In genomic region chr15:36756707-36757106, GRCh38 we compare ENCODE assay signal across 10 cellular contexts.
"Had no signal": no experiment of that assay in that cellular context is flagged by ENCODE, and none has a peak within 500 bp of the region (broad histone marks: within the 10 kb centered on the region; RNA-seq: fewer than 3 reads in every experiment).

No MANE protein-coding gene starts in this region.

- H3K4me3 Mint-ChIP-seq: activated naive CD4-positive, alpha-beta T cell treated with anti-CD3 and anti-CD28 coated beads, Interleukin-2, amount 10 ng/mL, durations not matched to agents 7 days and 5 days; neural crest cell had no signal

- H3K27ac ChIP-seq: body of pancreas had no signal

- H3K27me3 ChIP-seq: body of pancreas had no signal

- H3K36me3 Mint-ChIP-seq: activated naive CD4-positive, alpha-beta T cell treated with anti-CD3 and anti-CD28 coated beads, Interleukin-2, amount 10 ng/mL, durations not matched to agents 7 days and 5 days had no signal

- H3K4me1 Mint-ChIP-seq: activated naive CD4-positive, alpha-beta T cell treated with anti-CD3 and anti-CD28 coated beads, Interleukin-2, amount 10 ng/mL, durations not matched to agents 7 days and 5 days had no signal

- DNase-seq: activated CD4-positive, alpha-beta T cell treated with anti-CD3 and anti-CD28 coated beads, Interleukin-2, amount 50 U/mL, for 1 hour; activated CD4-positive, CD25-positive, alpha-beta regulatory T cell; activated naive CD4-positive, alpha-beta T cell treated with anti-CD3 and anti-CD28 coated beads, Interleukin-2, amount 10 ng/mL, durations not matched to agents 7 days and 5 days; body of pancreas; cerebellar nuclear complex; dermis blood vessel endothelial cell; stimulated activated CD4-positive, alpha-beta T cell treated with anti-CD3 and anti-CD28 coated beads, Interleukin-12 subunit alpha, Interleukin-12 subunit beta, amount 100 ng/mL, for 4 hours; stimulated activated naive CD8-positive, alpha-beta T cell treated with anti-CD3 and anti-CD28 coated beads, Interleukin-15, Interleukin-2, amounts not matched to agents 100 U/mL and 50 U/mL, for 24 hours had no signal

- H3K9me3 ChIP-seq: body of pancreas had no signal

- H3K27me3 Mint-ChIP-seq: activated naive CD4-positive, alpha-beta T cell treated with anti-CD3 and anti-CD28 coated beads, Interleukin-2, amount 10 ng/mL, durations not matched to agents 7 days and 5 days had no signal

- H3K4me1 ChIP-seq: body of pancreas had no signal

- H3K27ac Mint-ChIP-seq: activated naive CD4-positive, alpha-beta T cell treated with anti-CD3 and anti-CD28 coated beads, Interleukin-2, amount 10 ng/mL, durations not matched to agents 7 days and 5 days; activated T-helper 2 cell treated with anti-CD3 and anti-CD28 coated beads, Interferon-gamma antibody, Interleukin-2, Interleukin-4, amounts not matched to agents 10 μg/mL and 5 μg/mL and 100 μg/mL, durations not matched to agents 14 hours and 24 hours and 36 hours had no signal

- H3K4me3 ChIP-seq: body of pancreas had no signal
